ENCODE assay signal across 19 cellular contexts in genomic region chr18:79764131-79764530, GRCh38. TPM values are rescaled to one million over a fixed set of nuclear protein-coding genes. Genes with fewer than 3 reads are reported as not detected.
DNase-seq lines count a peak whose midpoint lies in the region; ATAC-seq and TF ChIP-seq lines count a peak whose summit lies in the region.
"Had no signal": no experiment of that assay in that cellular context is flagged by ENCODE, and none has a peak within 500 bp of the region (broad histone marks: within the 10 kb centered on the region; RNA-seq: fewer than 3 reads in every experiment).

No MANE protein-coding gene starts in this region.

- H4K91ac ChIP-seq in IMR-90 (ENCODE audit: insufficient read depth, low read depth, low read length) (no peak overlapping the region), neuronal stem cell (ENCODE audit: low read depth, low read length, poor library complexity) (no peak overlapping the region)

- H3K23ac ChIP-seq in IMR-90 (ENCODE audit: low read depth, low read length) = no peak overlapping the region
- no peak overlapping the region for H3K23ac ChIP-seq in neuronal stem cell (ENCODE audit: low read depth, low read length, poor library complexity)

- H3K4me1 Mint-ChIP-seq in CD14-positive monocyte = no peaks in the 10 kb centered on the region
- H3K4me1 Mint-ChIP-seq in activated CD4-positive, alpha-beta memory T cell treated with anti-CD3 and anti-CD28 coated beads, Interleukin-2, amount 10 ng/mL, durations not matched to agents 7 days and 5 days = no peaks in the 10 kb centered on the region
- H3K4me1 Mint-ChIP-seq: GM23338 had no signal

- POLR2A ChIA-PET in IMR-90 (lab: Charles Lee; ENCODE audit: unreplicated experiment) = no interaction called here
- POLR2A ChIA-PET in activated CD4-positive, alpha-beta memory T cell treated with anti-CD3 and anti-CD28 coated beads, Interleukin-2, amount 10 ng/mL, durations not matched to agents 7 days and 5 days (lab: Charles Lee) = no interaction called here

- H3K18ac ChIP-seq in IMR-90 (ENCODE audit: low read depth, low read length) (no peak overlapping the region), neuronal stem cell (ENCODE audit: low read length) (no peak overlapping the region)

- intact Hi-C loops in CD14-positive monocyte (cut with micrococcal nuclease) = no loop called here
- intact Hi-C loops in IMR-90 (cut with micrococcal nuclease) = no loop called here
- intact Hi-C loops in spleen (cut with DNase I; ENCODE audit: low total_unique reads) = no loop called here

- no peak overlapping the region for H3K4me3 ChIP-seq in IMR-90 (ENCODE audit: insufficient read depth, low read depth, low read length)
- no peak overlapping the region for H3K4me3 ChIP-seq in neuronal stem cell (ENCODE audit: low read length in 2 of 2)
- H3K4me3 ChIP-seq in spleen = no peak overlapping the region
- H3K4me3 ChIP-seq: GM23338 had no signal

- in situ Hi-C loops in IMR-90 (cut with MboI; ENCODE audit: low sequenced_read_pairs) = no loop called here

- H3K27ac Mint-ChIP-seq in CD14-positive monocyte = no peak overlapping the region
- no peak overlapping the region for H3K27ac Mint-ChIP-seq in activated CD4-positive, alpha-beta memory T cell treated with anti-CD3 and anti-CD28 coated beads, Interleukin-2, amount 10 ng/mL, durations not matched to agents 7 days and 5 days
- H3K27ac Mint-ChIP-seq: CD4-positive, alpha-beta T cell; GM23338; HFFc6 had no signal

- H3K79me1 ChIP-seq in IMR-90 (ENCODE audit: low read depth in 1 of 2, low read length in 2 of 2) = no peaks in the 10 kb centered on the region
- no peaks in the 10 kb centered on the region for H3K79me1 ChIP-seq in neuronal stem cell (ENCODE audit: low read depth, low read length)

- H2BK120ac ChIP-seq in IMR-90 (ENCODE audit: low read depth, low read length) (no peak overlapping the region), neuronal stem cell (ENCODE audit: low read depth, low read length) (peak overlapping the region; percentile 54)

- H2BK5ac ChIP-seq in IMR-90 (ENCODE audit: low read depth, low read length, poor library complexity, severe bottlenecking) = no peak overlapping the region
- H2BK5ac ChIP-seq in neuronal stem cell (ENCODE audit: low read length) = no peak overlapping the region

- no peak overlapping the region for H2BK15ac ChIP-seq in IMR-90 (ENCODE audit: low read depth, low read length)
- H2BK15ac ChIP-seq in neuronal stem cell (ENCODE audit: low read length) = no peak overlapping the region

- H2AFZ ChIP-seq in IMR-90 (replicated peaks; ENCODE audit: low read length, poor library complexity) (peak overlapping the region; percentile 7), neuronal stem cell (ENCODE audit: low read length) (no peak overlapping the region)
- H2AFZ ChIP-seq: GM23338 had no signal

- no peaks in the 10 kb centered on the region for H4K20me1 ChIP-seq in IMR-90 (ENCODE audit: insufficient read depth, low read length)

- H3K27ac ChIP-seq in IMR-90 (ENCODE audit: insufficient read depth, low read length) (no peak overlapping the region), neuronal stem cell (replicated peaks; ENCODE audit: low read length) (no peak overlapping the region), spleen (no peak overlapping the region)

- H3K9me1 ChIP-seq in IMR-90 (ENCODE audit: insufficient read depth, low read length) = no peaks in the 10 kb centered on the region

- peaks cover 0 to 33% (median 16%) of the 10 kb centered on the region in 7 donors for H3K9me3 Mint-ChIP-seq in CD14-positive monocyte
- H3K9me3 Mint-ChIP-seq in activated CD4-positive, alpha-beta memory T cell treated with anti-CD3 and anti-CD28 coated beads, Interleukin-2, amount 10 ng/mL, durations not matched to agents 7 days and 5 days = peaks cover 20% of the 10 kb centered on the region

- no peak overlapping the region for H4K5ac ChIP-seq in IMR-90 (ENCODE audit: low read depth, low read length)

- H4K8ac ChIP-seq in IMR-90 (ENCODE audit: low read depth in 2 of 2, low read length in 2 of 2) (no peak overlapping the region), neuronal stem cell (ENCODE audit: low read depth, low read length) (no peak overlapping the region)

- H3K36me3 Mint-ChIP-seq in CD14-positive monocyte = no peaks in the 10 kb centered on the region
- H3K36me3 Mint-ChIP-seq in activated CD4-positive, alpha-beta memory T cell treated with anti-CD3 and anti-CD28 coated beads, Interleukin-2, amount 10 ng/mL, durations not matched to agents 7 days and 5 days (ENCODE audit: low read depth) = no peaks in the 10 kb centered on the region

- H3K4me2 ChIP-seq in IMR-90 (ENCODE audit: low read depth, low read length) = no peak overlapping the region
- no peak overlapping the region for H3K4me2 ChIP-seq in neuronal stem cell (ENCODE audit: insufficient read depth, low read length, poor library complexity, severe bottlenecking)
- H3K4me2 ChIP-seq: GM23338 had no signal

- 60% methylated on average over 1 of the region's 6 CpGs; no CpG with 5 or more reads in 1 of the 2 experiments for WGBS in IMR-90 (ENCODE audit: extremely low coverage in 2 of 2, insufficient read length in 1 of 2), 2 experiments
- no CpG with 5 or more reads among the region's 6 CpGs for WGBS in neuronal stem cell (ENCODE audit: extremely low coverage in 2 of 2, insufficient read length in 2 of 2, insufficient replicate concordance in 1 of 2), 2 donors
- 74 to 83% (median 77%) methylated on average over 3 to 6 of the region's 6 CpGs for WGBS in spleen, 5 donors

- H3K4me1 ChIP-seq in IMR-90 (ENCODE audit: control insufficient read depth, insufficient read depth, low read length) = peaks cover 3% of the 10 kb centered on the region; the same call in 1 of the 2 replicates
- H3K4me1 ChIP-seq in neuronal stem cell (ENCODE audit: control insufficient read depth in 2 of 2, insufficient read depth in 1 of 2, low read depth in 1 of 2, low read length in 2 of 2) = peaks cover 0 to 8% of the 10 kb centered on the region in 2 donors
- H3K4me1 ChIP-seq in spleen = no peaks in the 10 kb centered on the region
- H3K4me1 ChIP-seq: BE2C had no signal

- H2BK20ac ChIP-seq in IMR-90 (ENCODE audit: low read depth, low read length) = no peak overlapping the region

- H3K36me3 ChIP-seq in IMR-90 (ENCODE audit: control insufficient read depth, insufficient read depth, low read length) = no peaks in the 10 kb centered on the region
- H3K36me3 ChIP-seq in neuronal stem cell (replicated peaks in 1 of 2; ENCODE audit: control insufficient read depth in 2 of 2, insufficient read depth in 2 of 2, low read length in 2 of 2) = no peaks in the 10 kb centered on the region
- H3K36me3 ChIP-seq in spleen = no peaks in the 10 kb centered on the region
- H3K36me3 ChIP-seq: BE2C had no signal

- DNase-seq in CD14-positive monocyte (ENCODE audit: low spot score) = peak; percentile 18
- no peak for DNase-seq in IMR-90
- DNase-seq in neuronal stem cell (ENCODE audit: low spot score) = no peak
- peak; percentile 46 for DNase-seq in spleen
- DNase-seq in stimulated activated naive CD8-positive, alpha-beta T cell treated with anti-CD3 and anti-CD28 coated beads, Interleukin-15, Interleukin-2, amounts not matched to agents 100 U/mL and 50 U/mL, for 24 hours = no peak
- no peak for DNase-seq in activated CD4-positive, alpha-beta memory T cell treated with anti-CD3 and anti-CD28 coated beads, Interleukin-2, amount 10 ng/mL, durations not matched to agents 7 days and 5 days
- DNase-seq: ACHN; BE2C; C1 segment of cervical spinal cord; CD4-positive, alpha-beta T cell; DMS153; DMS79; GDM1; HFFc6 had no signal

- no peak for TF ChIP-seq CTCF in CD14-positive monocyte (IDR thresholded peaks at IDR 0.05)
- TF ChIP-seq CTCF in IMR-90 (conservative IDR thresholded peaks at IDR 0.05; ENCODE audit: low read depth, low read length) = no peak
- no peak for TF ChIP-seq CTCF in spleen (IDR thresholded peaks at IDR 0.05 in 8 of 11, conservative IDR thresholded peaks at IDR 0.05 in 3 of 11)

- H3K9me3 ChIP-seq in IMR-90 (ENCODE audit: control insufficient read depth, insufficient read depth, low read length) (peaks cover 17% of the 10 kb centered on the region), neuronal stem cell (replicated peaks in 1 of 2; ENCODE audit: control insufficient read depth in 2 of 2, insufficient read depth in 1 of 2, low read depth in 1 of 2, low read length in 2 of 2) (peaks cover 5 to 6% of the 10 kb centered on the region in 2 donors), spleen (peaks cover 0 to 49% (median 27%) of the 10 kb centered on the region in 8 donors)
- H3K9me3 ChIP-seq: BE2C had no signal

- peaks cover 4 to 8% (median 6%) of the 10 kb centered on the region in 3 donors for H3K27me3 Mint-ChIP-seq in CD14-positive monocyte (ENCODE audit: low read depth in 3 of 3)
- H3K27me3 Mint-ChIP-seq in activated CD4-positive, alpha-beta memory T cell treated with anti-CD3 and anti-CD28 coated beads, Interleukin-2, amount 10 ng/mL, durations not matched to agents 7 days and 5 days = peaks cover 4% of the 10 kb centered on the region

- H3K9ac ChIP-seq in IMR-90 (ENCODE audit: low read depth, low read length) (no peak overlapping the region), neuronal stem cell (ENCODE audit: low read depth, low read length, poor library complexity) (no peak overlapping the region)

- no peak for ATAC-seq in IMR-90 (ENCODE audit: low read depth)
- ATAC-seq in stimulated activated naive CD8-positive, alpha-beta T cell treated with anti-CD3 and anti-CD28 coated beads, Interleukin-15, Interleukin-2, amounts not matched to agents 100 U/mL and 50 U/mL, for 24 hours = no peak
- ATAC-seq in HG02642 (IDR thresholded peaks at IDR 0.05; ENCODE audit: poor library complexity, unreplicated experiment) = no peak
- ATAC-seq: GM23338, HCT116, HepG2 had no signal

- H2AK5ac ChIP-seq in IMR-90 (ENCODE audit: low read depth, low read length) (no peak overlapping the region), neuronal stem cell (ENCODE audit: low read depth, low read length) (no peak overlapping the region)

- TF ChIP-seq POLR2A in IMR-90 (IDR thresholded peaks at IDR 0.05; ENCODE audit: low read depth, low read length) = no peak
- no peak for TF ChIP-seq POLR2A in spleen (IDR thresholded peaks at IDR 0.05)

- H3K4me3 Mint-ChIP-seq in CD14-positive monocyte = no peak overlapping the region
- H3K4me3 Mint-ChIP-seq in activated CD4-positive, alpha-beta memory T cell treated with anti-CD3 and anti-CD28 coated beads, Interleukin-2, amount 10 ng/mL, durations not matched to agents 7 days and 5 days = no peak overlapping the region
- H3K4me3 Mint-ChIP-seq: CD4-positive, alpha-beta T cell; GM23338; HFFc6 had no signal

- H3K56ac ChIP-seq in IMR-90 (ENCODE audit: extremely low read depth, insufficient read depth, low read length) = no peak overlapping the region

- peaks cover 2% of the 10 kb centered on the region; the same call in 1 of the 2 replicates for H3K27me3 ChIP-seq in IMR-90 (ENCODE audit: control insufficient read depth, insufficient read depth, low read length)
- H3K27me3 ChIP-seq in neuronal stem cell (ENCODE audit: control insufficient read depth in 3 of 3, insufficient read depth in 3 of 3, low read depth in 1 of 3, low read length in 3 of 3) = no peaks in the 10 kb centered on the region
- H3K27me3 ChIP-seq in spleen (replicated peaks in 1 of 7) = peaks cover 0 to 9% (median 0%) of the 10 kb centered on the region in 7 donors
- H3K27me3 ChIP-seq: BE2C had no signal

- no peak overlapping the region for H3K4ac ChIP-seq in IMR-90 (ENCODE audit: low read depth, low read length)
- no peak overlapping the region for H3K4ac ChIP-seq in neuronal stem cell (ENCODE audit: low read length)

- TF ChIP-seq RAD21 in IMR-90 (IDR thresholded peaks at IDR 0.05; ENCODE audit: low read length) = no peak

- dilution Hi-C loops in IMR-90 (cut with HindIII; ENCODE audit: low sequenced_read_pairs, unreplicated experiment) = no loop called here

- no peak overlapping the region for H2BK12ac ChIP-seq in neuronal stem cell (ENCODE audit: low read length)

- BruUV-seq in IMR-90 (replicated peaks; lab: Mats Ljungman, UMichigan) = no TSS peak

- CTCF ChIA-PET in IMR-90 (lab: Yijun Ruan, JAX) = no interaction called here
- CTCF ChIA-PET in activated CD4-positive, alpha-beta memory T cell treated with anti-CD3 and anti-CD28 coated beads, Interleukin-2, amount 10 ng/mL, durations not matched to agents 7 days and 5 days (lab: Charles Lee) = no interaction called here

- H3K14ac ChIP-seq in IMR-90 (replicated peaks; ENCODE audit: low read depth, low read length) (no peak overlapping the region), neuronal stem cell (ENCODE audit: low read length) (no peak overlapping the region)

- peak overlapping the region; percentile 13 for H2AK9ac ChIP-seq in IMR-90 (replicated peaks; ENCODE audit: low read depth, low read length, poor library complexity)

RNA-seq across cellular contexts. Expression of gene KCNG2, which starts 33.6 kb away (rescaled TPM):
- polyA plus RNA-seq in CD14-positive monocyte (not detected), IMR-90 (2012; rRNA removed) (0.09 TPM in 1 of 2 replicates, not detected in the other), spleen (under 1 TPM; 0.15 to 0.38 (median 0.22) TPM)
- total RNA-seq in IMR-90 (2012; rRNA removed) (not detected in 2 replicates), spleen (1 to 10 TPM in 3 of 7 donors, under 1 TPM in 3, not detected in 1; 0.17 to 3.2 (median 1.1) TPM)
- polyA plus RNA-seq in IMR-90 (2012; cell fraction: cytosol; rRNA removed) = 0.16 TPM in 1 of 2 replicates, not detected in the other
- polyA plus RNA-seq in IMR-90 (2012; cell fraction: nucleus; rRNA removed; ENCODE audit: low replicate concordance) = 0.07 TPM in 1 of 2 replicates, not detected in the other
- 0.29 TPM for polyA plus RNA-seq in neuronal stem cell (2013, experiment 1 of 2)
- 0.29 TPM for polyA plus RNA-seq in neuronal stem cell (2013, experiment 2 of 2)
- total RNA-seq in activated CD4-positive, alpha-beta memory T cell treated with anti-CD3 and anti-CD28 coated beads, Interleukin-2, amount 10 ng/mL, durations not matched to agents 7 days and 5 days = not detected
- total RNA-seq: CD4-positive, alpha-beta T cell; Daoy; HepG2; HFFc6 had no signal
- polyA plus RNA-seq: HepG2 had no signal

Comparison
In these comparisons a context has a peak if more than half of its experiments do, and no peak if none do; other contexts are left out.
1. DNase-seq: peak in CD14-positive monocyte (single experiment) and spleen (single experiment); none in IMR-90 (single experiment), neuronal stem cell (single experiment), stimulated activated naive CD8-positive, alpha-beta T cell treated with anti-CD3 and anti-CD28 coated beads, Interleukin-15, Interleukin-2, amounts not matched to agents 100 U/mL and 50 U/mL, for 24 hours (single experiment) and activated CD4-positive, alpha-beta memory T cell treated with anti-CD3 and anti-CD28 coated beads, Interleukin-2, amount 10 ng/mL, durations not matched to agents 7 days and 5 days (single experiment).